23 cellular contexts compared by ENCODE assay signal in the genomic region with DNA sequence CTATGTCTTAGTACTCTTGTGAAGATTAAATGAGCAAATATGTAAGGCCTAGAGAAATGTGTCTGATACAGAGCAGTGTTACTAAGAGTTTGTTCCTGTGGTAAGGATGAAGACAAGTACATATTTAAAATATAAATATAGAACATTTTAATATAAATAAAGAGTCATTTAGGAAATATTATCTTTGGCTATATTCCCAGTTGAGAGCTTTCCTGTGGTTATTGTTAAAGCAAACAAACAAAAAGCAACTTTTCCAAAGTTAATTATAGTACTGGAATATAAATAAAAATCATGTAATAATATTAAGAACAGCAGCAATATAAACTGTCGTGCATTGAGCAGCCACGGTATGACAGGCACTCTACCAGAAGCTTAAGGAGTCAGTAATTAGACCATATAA.
DNase-seq lines count a peak whose midpoint lies in the region; ATAC-seq, FAIRE-seq and TF ChIP-seq lines count a peak whose summit lies in the region.
"Had no signal": no experiment of that assay in that cellular context is flagged by ENCODE, and none has a peak within 500 bp of the region (broad histone marks: within the 10 kb centered on the region; RNA-seq: fewer than 3 reads in every experiment).

No MANE protein-coding gene starts in this region.

- H3K27me3 Mint-ChIP-seq in activated naive CD4-positive, alpha-beta T cell treated with anti-CD3 and anti-CD28 coated beads for 36 hours (ENCODE audit: low read depth), result no peaks in the 10 kb centered on the region
- H3K27me3 Mint-ChIP-seq: dendritic cell treated with granulocyte-macrophage colony-stimulating factor and Interleukin-4, amounts not matched to agents 40 ng/mL and 50 ng/mL, for 4 days had no signal

- peaks cover 7% of the 10 kb centered on the region for H3K9me3 Mint-ChIP-seq in activated naive CD4-positive, alpha-beta T cell treated with anti-CD3 and anti-CD28 coated beads for 36 hours
- H3K9me3 Mint-ChIP-seq: dendritic cell treated with granulocyte-macrophage colony-stimulating factor and Interleukin-4, amounts not matched to agents 40 ng/mL and 50 ng/mL, for 4 days had no signal

- peaks cover 8% of the 10 kb centered on the region for H3K9me3 ChIP-seq in psoas muscle
- H3K9me3 ChIP-seq: pancreas, SJCRH30 had no signal

- no peak for TF ChIP-seq CTCF in psoas muscle (IDR thresholded peaks at IDR 0.05)

- FAIRE-seq in endometrium (lab: Jason Lieb, UNC), result peak; percentile 80
- FAIRE-seq: pancreas, small intestine had no signal

- ATAC-seq in psoas muscle (no peak), HG03342 (IDR thresholded peaks at IDR 0.05; ENCODE audit: unreplicated experiment) (no peak), HG03439 (IDR thresholded peaks at IDR 0.05; ENCODE audit: unreplicated experiment) (no peak)
- ATAC-seq: left colon; pancreas; stimulated activated effector memory CD8-positive, alpha-beta T cell treated with anti-CD3 and anti-CD28 coated beads, Interleukin-12 subunit alpha, Interleukin-12 subunit beta, amount 100 ng/mL, for 72 hours had no signal

- peak overlapping the region; percentile 82 for H3K27ac Mint-ChIP-seq in activated naive CD4-positive, alpha-beta T cell treated with anti-CD3 and anti-CD28 coated beads for 36 hours
- H3K27ac Mint-ChIP-seq: activated T-helper 1 cell treated with anti-CD3 and anti-CD28 coated beads, Interleukin-12 subunit alpha, Interleukin-12 subunit beta, Interleukin-2, Interleukin-4 antibody, amounts not matched to agents 30 ng/mL and 10 ng/mL and 1 ng/mL, durations not matched to agents 14 hours and 24 hours and 36 hours; dendritic cell treated with granulocyte-macrophage colony-stimulating factor and Interleukin-4, amounts not matched to agents 40 ng/mL and 50 ng/mL, for 4 days; H9 had no signal

- peak overlapping the region; percentile 23 for H3K27ac ChIP-seq in psoas muscle
- H3K27ac ChIP-seq: esophagus squamous epithelium, pancreas, SJCRH30 had no signal

- no peak overlapping the region for H3K4me3 Mint-ChIP-seq in activated naive CD4-positive, alpha-beta T cell treated with anti-CD3 and anti-CD28 coated beads for 36 hours
- H3K4me3 Mint-ChIP-seq: activated T-helper 1 cell treated with anti-CD3 and anti-CD28 coated beads, Interleukin-12 subunit alpha, Interleukin-12 subunit beta, Interleukin-2, Interleukin-4 antibody, amounts not matched to agents 30 ng/mL and 10 ng/mL and 1 ng/mL, durations not matched to agents 14 hours and 24 hours and 36 hours; dendritic cell treated with granulocyte-macrophage colony-stimulating factor and Interleukin-4, amounts not matched to agents 40 ng/mL and 50 ng/mL, for 4 days; H9 had no signal

- H3K36me3 Mint-ChIP-seq in activated naive CD4-positive, alpha-beta T cell treated with anti-CD3 and anti-CD28 coated beads for 36 hours (ENCODE audit: low read depth), result peaks cover 20% of the 10 kb centered on the region

- no peaks in the 10 kb centered on the region for H3K36me3 ChIP-seq in psoas muscle (ENCODE audit: insufficient read depth in 1 of 2, low read depth in 1 of 2)
- H3K36me3 ChIP-seq: esophagus squamous epithelium, pancreas, SJCRH30 had no signal

- intact Hi-C loops in activated naive CD4-positive, alpha-beta T cell treated with anti-CD3 and anti-CD28 coated beads for 36 hours (cut with micrococcal nuclease), result loop anchor here (10.0 kb wide), 1 partner anchor 1141 kb away; the partner anchor contains the start of gene SMARCA5
- intact Hi-C loops in psoas muscle (cut with DNase I), result no loop called here

- H3K4me1 ChIP-seq in psoas muscle, result peaks cover 14% of the 10 kb centered on the region

- H3K4me3 ChIP-seq in psoas muscle, result no peak overlapping the region
- H3K4me3 ChIP-seq: esophagus squamous epithelium, pancreas, SJCRH30 had no signal

- no peak for DNase-seq in activated naive CD4-positive, alpha-beta T cell treated with anti-CD3 and anti-CD28 coated beads for 36 hours
- DNase-seq in activated naive CD4-positive, alpha-beta T cell treated with anti-CD3 and anti-CD28 coated beads, Interleukin-2, amount 50 U/mL, for 16 hours, result no peak
- DNase-seq in NCI-H1105 (lab: John Stamatoyannopoulos, UW), result peak; percentile 6
- DNase-seq in psoas muscle, result no peak
- DNase-seq in NCI-H524 treated with DMSO at 0.1 percent for 48 hours (lab: John Stamatoyannopoulos, UW), result no peak
- DNase-seq: activated CD4-positive, alpha-beta T cell treated with anti-CD3 and anti-CD28 coated beads for 48 hours; aorta; esophagus squamous epithelium; GDM1; H9; hypothalamus; left colon; NCI-H1436; pancreas; SJCRH30; small intestine; trophoblast cell had no signal

- H3K4me1 Mint-ChIP-seq in activated naive CD4-positive, alpha-beta T cell treated with anti-CD3 and anti-CD28 coated beads for 36 hours (ENCODE audit: low read depth), result peaks cover 75% of the 10 kb centered on the region

- CTCF ChIA-PET in activated naive CD4-positive, alpha-beta T cell treated with anti-CD3 and anti-CD28 coated beads for 36 hours (lab: Charles Lee), result interaction anchor here (0.6 to 1.1 kb wide), 5 partner anchors 17 to 342 kb away, joined by 3 to 5 read pairs (median 3); no protein-coding TSS in a partner anchor

- WGBS in psoas muscle, 3 donors, result 12 to 18% (median 17%) methylated on average over 2 of the region's 2 CpGs

- H3K27me3 ChIP-seq in psoas muscle (ENCODE audit: insufficient read depth in 3 of 3, low read length in 2 of 3), result no peaks in the 10 kb centered on the region
- H3K27me3 ChIP-seq: esophagus squamous epithelium, pancreas, SJCRH30 had no signal
